1 cellular context compared by ENCODE assay signal in the genomic region with DNA sequence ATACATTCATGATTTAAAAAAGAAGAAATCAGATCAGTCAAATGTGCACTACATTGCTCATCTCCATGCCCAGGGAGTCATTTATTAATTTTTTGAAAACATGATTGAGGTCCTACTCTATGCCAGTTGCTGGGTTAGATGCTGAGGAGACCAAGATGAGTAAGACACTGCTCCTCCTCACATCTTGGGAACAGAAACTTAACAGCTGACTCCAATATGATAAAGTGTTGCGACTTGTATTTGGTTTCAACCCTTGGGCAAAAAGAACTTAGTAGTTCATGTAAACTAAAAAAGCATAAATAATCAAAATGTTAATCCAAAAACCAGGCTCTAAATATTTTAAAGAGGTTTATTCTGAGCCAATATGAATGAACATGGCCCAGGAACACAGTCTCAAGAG.
TF ChIP-seq lines count a peak whose summit lies in the region.

No MANE protein-coding gene starts in this region.

TF ChIP-seq in IMR-90, 13 proteins besides CTCF, POLR2A, EP300 and RAD21 (continued from another document):
- TF ChIP-seq, protein P1, sequence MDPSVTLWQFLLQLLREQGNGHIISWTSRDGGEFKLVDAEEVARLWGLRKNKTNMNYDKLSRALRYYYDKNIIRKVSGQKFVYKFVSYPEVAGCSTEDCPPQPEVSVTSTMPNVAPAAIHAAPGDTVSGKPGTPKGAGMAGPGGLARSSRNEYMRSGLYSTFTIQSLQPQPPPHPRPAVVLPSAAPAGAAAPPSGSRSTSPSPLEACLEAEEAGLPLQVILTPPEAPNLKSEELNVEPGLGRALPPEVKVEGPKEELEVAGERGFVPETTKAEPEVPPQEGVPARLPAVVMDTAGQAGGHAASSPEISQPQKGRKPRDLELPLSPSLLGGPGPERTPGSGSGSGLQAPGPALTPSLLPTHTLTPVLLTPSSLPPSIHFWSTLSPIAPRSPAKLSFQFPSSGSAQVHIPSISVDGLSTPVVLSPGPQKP (IDR thresholded peaks at IDR 0.05; ENCODE audit: borderline replicate concordance, low read depth, low read length), result no peak
- TF ChIP-seq MAFK (IDR thresholded peaks at IDR 0.05; ENCODE audit: low read depth, low read length) (no peak), MXI1 (IDR thresholded peaks at IDR 0.05; ENCODE audit: borderline replicate concordance, low read depth, low read length) (no peak)
TF ChIP-seq in IMR-90: peak in this region for 0.
